8 cellular contexts compared by ENCODE assay signal in genomic region chr2:159516241-159516758, GRCh38.
DNase-seq lines count a peak whose midpoint lies in the region; ATAC-seq and TF ChIP-seq lines count a peak whose summit lies in the region.

No MANE protein-coding gene starts in this region.

- peak overlapping the region; percentile 25 to 55 (median 40) for H3K27ac ChIP-seq in esophagus muscularis mucosa (replicated peaks in 1 of 4)

- H3K4me3 Mint-ChIP-seq in T-helper 17 cell (peak overlapping the region; percentile 87), natural killer cell (peak overlapping the region; percentile 93)

- H3K27me3 ChIP-seq in BE2C (no peaks in the 10 kb centered on the region), esophagus muscularis mucosa (no peaks in the 10 kb centered on the region)

- H3K4me3 ChIP-seq in BE2C (ENCODE audit: low read depth, low read length) (peak overlapping the region; percentile 46), esophagus muscularis mucosa (peak overlapping the region; percentile 43 to 56 (median 48))

- H3K4me1 Mint-ChIP-seq in T-helper 17 cell: peaks cover 16% of the 10 kb centered on the region
- H3K4me1 Mint-ChIP-seq in natural killer cell: peaks cover 15 to 29% of the 10 kb centered on the region in 2 donors

- intact Hi-C loops in esophagus muscularis mucosa (cut with DNase I): no loop called here
- intact Hi-C loops in natural killer cell (cut with micrococcal nuclease): loop anchor here (2.0 to 10.0 kb wide), 2 partner anchors 99 to 197 kb away; partner anchors contain the start of genes BAZ2B and MARCHF7

- no peak for TF ChIP-seq EP300 in esophagus muscularis mucosa (IDR thresholded peaks at IDR 0.05)

- H3K4me1 ChIP-seq in BE2C (no peaks in the 10 kb centered on the region), esophagus muscularis mucosa (peaks cover 19 to 44% (median 34%) of the 10 kb centered on the region in 4 donors)

- DNase-seq in BE2C (no peak), NCI-H1417 (lab: John Stamatoyannopoulos, UW) (peak; percentile 35 to 81 (median 35)), T-helper 17 cell (no peak), esophagus muscularis mucosa (ENCODE audit: extremely low spot score) (no peak), natural killer cell (no peak), GM19240 (ENCODE audit: insufficient read length, low spot score) (no peak)

- H3K9me3 ChIP-seq in BE2C: no peaks in the 10 kb centered on the region
- no peaks in the 10 kb centered on the region for H3K9me3 ChIP-seq in T-helper 17 cell (ENCODE audit: control insufficient read depth, low read length, poor library complexity, severe bottlenecking)
- H3K9me3 ChIP-seq in esophagus muscularis mucosa: no peaks in the 10 kb centered on the region

- H3K27me3 Mint-ChIP-seq in T-helper 17 cell (no peaks in the 10 kb centered on the region), natural killer cell (ENCODE audit: low read depth in 2 of 2) (no peaks in the 10 kb centered on the region)

- ATAC-seq in GM18511 (IDR thresholded peaks at IDR 0.05; ENCODE audit: unreplicated experiment) (peak; percentile 93), HG02884 (IDR thresholded peaks at IDR 0.05; ENCODE audit: unreplicated experiment) (peak; percentile 90), T-helper 17 cell (peak; percentile 99), natural killer cell (peak; percentile 90 to 94 (median 92))

- TF ChIP-seq POLR2A in esophagus muscularis mucosa (IDR thresholded peaks at IDR 0.05; ENCODE audit: low read depth): no peak

- H3K36me3 Mint-ChIP-seq in T-helper 17 cell (ENCODE audit: low read depth) (no peaks in the 10 kb centered on the region), natural killer cell (no peaks in the 10 kb centered on the region)

- no peaks in the 10 kb centered on the region for H3K36me3 ChIP-seq in BE2C
- no peaks in the 10 kb centered on the region for H3K36me3 ChIP-seq in esophagus muscularis mucosa

- H3K9me3 Mint-ChIP-seq in natural killer cell: no peaks in the 10 kb centered on the region

- H3K27ac Mint-ChIP-seq in T-helper 17 cell: peak overlapping the region; percentile 91
- peak overlapping the region; percentile 93 to 95 for H3K27ac Mint-ChIP-seq in natural killer cell

- 4% methylated on average over 6 of the region's 6 CpGs for WGBS in esophagus muscularis mucosa

- no peak for TF ChIP-seq CTCF in BE2C (IDR thresholded peaks at IDR 0.05; ENCODE audit: low read depth, low read length)
- no peak for TF ChIP-seq CTCF in esophagus muscularis mucosa (IDR thresholded peaks at IDR 0.05)
- TF ChIP-seq CTCF in natural killer cell (IDR thresholded peaks at IDR 0.05): no peak

Comparison
In these comparisons a context has a peak if more than half of its experiments do, and no peak if none do; other contexts are left out.
1. DNase-seq: peak in NCI-H1417 (3 of 3); none in BE2C (single experiment), T-helper 17 cell (0 of 3), esophagus muscularis mucosa (single experiment), natural killer cell (single experiment) and GM19240 (single experiment).
2. Peak in every context shown above with its lines, with median percentiles within 50 percentile points of each other: ATAC-seq.